Comparison of ENCODE assay signal across 19 cellular contexts in the genomic region with DNA sequence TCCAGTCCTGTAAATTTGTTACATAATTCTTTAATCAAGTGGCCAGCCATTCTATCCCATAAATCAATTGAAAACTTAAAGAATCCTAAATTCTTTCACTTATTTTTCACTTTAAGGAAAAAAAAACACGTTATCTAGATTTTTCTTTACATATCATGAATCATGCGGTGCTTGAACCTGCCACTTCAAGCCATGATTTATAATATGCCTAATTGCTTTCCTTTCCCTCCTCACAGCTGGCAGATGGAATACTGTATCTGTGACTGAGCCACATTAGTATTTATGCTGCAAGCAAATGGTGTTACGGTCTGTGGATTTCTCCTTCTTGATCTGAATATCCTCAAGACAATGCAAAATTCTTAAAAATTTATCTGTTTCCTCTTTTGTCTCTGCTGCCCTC.
DNase-seq lines count a peak whose midpoint lies in the region; ATAC-seq and TF ChIP-seq lines count a peak whose summit lies in the region.
"Had no signal": no experiment of that assay in that cellular context is flagged by ENCODE, and none has a peak within 500 bp of the region (broad histone marks: within the 10 kb centered on the region; RNA-seq: fewer than 3 reads in every experiment).

No MANE protein-coding gene starts in this region.

- no peak overlapping the region for H3K4me3 Mint-ChIP-seq in effector memory CD8-positive, alpha-beta T cell
- H3K4me3 Mint-ChIP-seq: CD8-positive, alpha-beta memory T cell; H9; IgD-negative memory B cell; T-helper 1 cell treated with Interleukin-12 subunit alpha and Interleukin-12 subunit beta and Interleukin-4 antibody, amounts not matched to agents 30 μg/mL and 1 μg/mL, for 36 hours had no signal

- peaks cover 2 to 21% of the 10 kb centered on the region in 2 donors for H3K9me3 Mint-ChIP-seq in effector memory CD8-positive, alpha-beta T cell
- H3K9me3 Mint-ChIP-seq: H9; T-helper 1 cell treated with Interleukin-12 subunit alpha and Interleukin-12 subunit beta and Interleukin-4 antibody, amounts not matched to agents 30 μg/mL and 1 μg/mL, for 36 hours had no signal

- no peaks in the 10 kb centered on the region for H3K9me3 ChIP-seq in mucosa of descending colon
- H3K9me3 ChIP-seq: BLaER1 had no signal

- ATAC-seq in mucosa of descending colon (peak; percentile 55), GM21423 (IDR thresholded peaks at IDR 0.05; ENCODE audit: unreplicated experiment) (no peak)
- ATAC-seq in effector memory CD8-positive, alpha-beta T cell (replicated peaks): no peak

- H3K36me3 ChIP-seq in mucosa of descending colon (ENCODE audit: low read depth): no peaks in the 10 kb centered on the region
- H3K36me3 ChIP-seq: BLaER1 had no signal

- no peaks in the 10 kb centered on the region for H3K4me1 Mint-ChIP-seq in effector memory CD8-positive, alpha-beta T cell (ENCODE audit: low read depth in 2 of 2)
- H3K4me1 Mint-ChIP-seq: CD8-positive, alpha-beta memory T cell; IgD-negative memory B cell had no signal

- intact Hi-C loops in mucosa of descending colon (cut with DNase I, micrococcal nuclease): no loop called here

- H3K36me3 Mint-ChIP-seq in effector memory CD8-positive, alpha-beta T cell (ENCODE audit: insufficient read depth): no peaks in the 10 kb centered on the region
- H3K36me3 Mint-ChIP-seq: CD8-positive, alpha-beta memory T cell; IgD-negative memory B cell had no signal

- peaks cover 4% of the 10 kb centered on the region for H3K4me1 ChIP-seq in mucosa of descending colon (ENCODE audit: low read depth)
- H3K4me1 ChIP-seq: BLaER1 had no signal

- H3K4me3 ChIP-seq in mucosa of descending colon: no peak overlapping the region
- H3K4me3 ChIP-seq: BLaER1 had no signal

- no peak overlapping the region for H3K27ac Mint-ChIP-seq in effector memory CD8-positive, alpha-beta T cell
- H3K27ac Mint-ChIP-seq: CD8-positive, alpha-beta memory T cell; H9; T-helper 1 cell treated with Interleukin-12 subunit alpha and Interleukin-12 subunit beta and Interleukin-4 antibody, amounts not matched to agents 30 μg/mL and 1 μg/mL, for 36 hours had no signal

- DNase-seq in DMS53 (lab: John Stamatoyannopoulos, UW) (peak; percentile 65), DMS53 treated with DMSO at 0.1 percent for 48 hours (lab: John Stamatoyannopoulos, UW; ENCODE audit: unreplicated experiment) (no peak), NCI-H2171 treated with DMSO at 0.1 percent for 48 hours (lab: John Stamatoyannopoulos, UW) (peak; percentile 91), SHP77 treated with DMSO at 0.1 percent for 48 hours (lab: John Stamatoyannopoulos, UW) (peak; percentile 74), mucosa of descending colon (peak in 1 of 3 donors; percentile 3), NCI-H526 treated with DMSO at 0.1 percent for 48 hours (lab: John Stamatoyannopoulos, UW) (no peak)
- DNase-seq in effector memory CD8-positive, alpha-beta T cell: no peak
- DNase-seq: 8988T; CD8-positive, alpha-beta memory T cell; EL; H9; MV-4-11; NCI-H2107; NCI-H510A treated with DMSO at 0.1 percent for 48 hours; OCI-M1 had no signal

- no peaks in the 10 kb centered on the region for H3K27me3 Mint-ChIP-seq in effector memory CD8-positive, alpha-beta T cell
- H3K27me3 Mint-ChIP-seq: CD8-positive, alpha-beta memory T cell; IgD-negative memory B cell had no signal

- TF ChIP-seq CTCF in mucosa of descending colon (IDR thresholded peaks at IDR 0.05): no peak

Comparison
In these comparisons a context has a peak if more than half of its experiments do, and no peak if none do; other contexts are left out.
1. DNase-seq: peak in DMS53 (single experiment), NCI-H2171 treated with DMSO at 0.1 percent for 48 hours (single experiment) and SHP77 treated with DMSO at 0.1 percent for 48 hours (single experiment); none in DMS53 treated with DMSO at 0.1 percent for 48 hours (single experiment), effector memory CD8-positive, alpha-beta T cell (0 of 3) and NCI-H526 treated with DMSO at 0.1 percent for 48 hours (single experiment).